In the genomic region with DNA sequence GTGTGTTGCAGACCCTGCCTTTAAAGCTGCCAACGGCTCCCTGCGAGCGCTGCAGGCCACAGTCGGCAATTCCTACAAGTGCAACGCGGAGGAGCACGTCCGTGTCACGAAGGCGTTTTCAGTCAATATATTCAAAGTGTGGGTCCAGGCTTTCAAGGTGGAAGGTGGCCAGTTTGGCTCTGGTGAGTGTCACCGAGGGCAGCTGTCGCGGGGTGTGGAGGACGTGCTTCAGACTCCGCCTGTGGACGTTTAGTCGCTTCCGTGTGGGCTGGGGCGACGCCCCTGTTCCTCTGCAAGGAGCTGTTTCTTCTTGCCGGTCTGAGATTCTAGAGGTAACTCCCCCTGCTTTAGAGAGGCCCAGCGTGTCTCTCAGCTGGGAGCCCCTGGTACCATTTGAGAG, we compare ENCODE assay signal across 20 cellular contexts. TPM values are rescaled to one million over a fixed set of nuclear protein-coding genes. Genes with fewer than 3 reads are reported as not detected.
"Had no signal": no experiment of that assay in that cellular context is flagged by ENCODE, and none has a peak within 500 bp of the region (broad histone marks: within the 10 kb centered on the region; RNA-seq: fewer than 3 reads in every experiment).

No MANE protein-coding gene starts in this region.

- H3K27ac ChIP-seq: foreskin keratinocyte, hepatocyte, neural progenitor cell, pancreas, suprapubic skin, thyroid gland had no signal

- H3K27me3 Mint-ChIP-seq: effector memory CD8-positive, alpha-beta T cell; naive thymus-derived CD8-positive, alpha-beta T cell; progenitor cell of endocrine pancreas; type B pancreatic cell had no signal

- H3K27ac Mint-ChIP-seq: effector memory CD8-positive, alpha-beta T cell; neural progenitor cell; progenitor cell of endocrine pancreas; stimulated activated effector memory CD8-positive, alpha-beta T cell treated with anti-CD3 and anti-CD28 coated beads, Interleukin-12 subunit alpha, Interleukin-12 subunit beta, amount 100 ng/mL, for 72 hours; type B pancreatic cell had no signal

- H3K9me3 Mint-ChIP-seq: effector memory CD8-positive, alpha-beta T cell; naive thymus-derived CD8-positive, alpha-beta T cell; neural progenitor cell; stimulated activated effector memory CD8-positive, alpha-beta T cell treated with anti-CD3 and anti-CD28 coated beads, Interleukin-12 subunit alpha, Interleukin-12 subunit beta, amount 100 ng/mL, for 72 hours; type B pancreatic cell had no signal

- ATAC-seq: effector memory CD8-positive, alpha-beta T cell; foreskin keratinocyte; left cardiac atrium; mucosa of descending colon; naive thymus-derived CD8-positive, alpha-beta T cell; pancreas; stimulated activated effector memory CD8-positive, alpha-beta T cell treated with anti-CD3 and anti-CD28 coated beads, Interleukin-12 subunit alpha, Interleukin-12 subunit beta, amount 100 ng/mL, for 72 hours; stimulated activated naive CD8-positive, alpha-beta T cell treated with anti-CD3 and anti-CD28 coated beads, Interleukin-15, Interleukin-2, amounts not matched to agents 100 U/mL and 50 U/mL, for 24 hours had no signal

- H3K36me3 ChIP-seq: neural progenitor cell had no signal

- H3K4me3 ChIP-seq: hepatocyte, mucosa of descending colon, neural progenitor cell, pancreas, right lobe of liver, suprapubic skin, thyroid gland had no signal

- H3K9me3 ChIP-seq: mucosa of descending colon, pancreas, right lobe of liver, suprapubic skin, thyroid gland had no signal

- H3K4me1 Mint-ChIP-seq: neural progenitor cell; stimulated activated effector memory CD8-positive, alpha-beta T cell treated with anti-CD3 and anti-CD28 coated beads, Interleukin-12 subunit alpha, Interleukin-12 subunit beta, amount 100 ng/mL, for 72 hours had no signal

- H3K9ac ChIP-seq: neural progenitor cell had no signal

- DNase-seq: effector memory CD8-positive, alpha-beta T cell; erythroblast; foreskin keratinocyte; left cardiac atrium; mucosa of descending colon; naive thymus-derived CD8-positive, alpha-beta T cell; nucleus accumbens; pancreas; right lobe of liver; stimulated activated CD4-positive, alpha-beta T cell treated with anti-CD3 and anti-CD28 coated beads, Interleukin-4, amount 100 ng/mL, for 1 hour; stimulated activated CD8-positive, alpha-beta memory T cell treated with anti-CD3 and anti-CD28 coated beads, Interleukin-4, amount 100 ng/mL, for 48 hours; stimulated activated naive CD8-positive, alpha-beta T cell treated with anti-CD3 and anti-CD28 coated beads, Interleukin-15, Interleukin-2, amounts not matched to agents 100 U/mL and 50 U/mL, for 24 hours; thyroid gland had no signal

- H3K27me3 ChIP-seq: foreskin keratinocyte, hepatocyte, neural progenitor cell, pancreas, right lobe of liver, suprapubic skin, thyroid gland had no signal

- H3K4me3 Mint-ChIP-seq: effector memory CD8-positive, alpha-beta T cell; naive thymus-derived CD8-positive, alpha-beta T cell; neural progenitor cell; stimulated activated effector memory CD8-positive, alpha-beta T cell treated with anti-CD3 and anti-CD28 coated beads, Interleukin-12 subunit alpha, Interleukin-12 subunit beta, amount 100 ng/mL, for 72 hours; type B pancreatic cell had no signal

- H3K4me1 ChIP-seq: foreskin keratinocyte, neural progenitor cell, pancreas, suprapubic skin, thyroid gland had no signal

RNA-seq across cellular contexts. Expression of gene GRTP1, which starts 42.4 kb away (rescaled TPM):
- total RNA-seq: endothelial cell of umbilical vein; naive thymus-derived CD8-positive, alpha-beta T cell had no signal
- polyA plus RNA-seq: endothelial cell of umbilical vein; naive thymus-derived CD8-positive, alpha-beta T cell had no signal
